In genomic region chr6:111650049-111650448, GRCh38 we compare ENCODE assay signal across 31 cellular contexts.
"Had no signal": no experiment of that assay in that cellular context is flagged by ENCODE, and none has a peak within 500 bp of the region (broad histone marks: within the 10 kb centered on the region; RNA-seq: fewer than 3 reads in every experiment).

No MANE protein-coding gene starts in this region.

- H3K27me3 ChIP-seq: ascending aorta, cardiac muscle cell had no signal

- H3K36me3 ChIP-seq: ascending aorta, cardiac muscle cell had no signal

- H3K9me3 ChIP-seq: ascending aorta had no signal

- H3K27ac ChIP-seq: ascending aorta, cardiac muscle cell, VCaP had no signal

- H3K4me3 ChIP-seq: ascending aorta, cardiac muscle cell had no signal

- DNase-seq: activated B cell treated with CpG ODN at 0.5 μM for 24 hours; activated CD4-positive, alpha-beta memory T cell treated with anti-CD3 and anti-CD28 coated beads, Interleukin-2, amount 10 ng/mL, durations not matched to agents 7 days and 5 days; activated CD4-positive, alpha-beta T cell treated with anti-CD3 and anti-CD28 coated beads for 4 hours; activated CD4-positive, alpha-beta T cell treated with anti-CD3 and anti-CD28 coated beads, Interleukin-2, amount 10 ng/mL, durations not matched to agents 24 days and 14 days; activated CD4-positive, alpha-beta T cell treated with anti-CD3 and anti-CD28 coated beads, Interleukin-2, amount 50 U/mL, for 1 hour; activated CD4-positive, alpha-beta T cell treated with anti-CD3 and anti-CD28 coated beads, Interleukin-2, amount 50 U/mL, for 4 hours; activated CD4-positive, CD25-positive, alpha-beta regulatory T cell treated with anti-CD3 and anti-CD28 coated beads, Interleukin-2, amount 50 U/mL, for 72 hours; activated CD8-positive, alpha-beta memory T cell treated with anti-CD3 and anti-CD28 coated beads for 24 hours; activated CD8-positive, alpha-beta memory T cell treated with anti-CD3 and anti-CD28 coated beads, Interleukin-2, amount 10 ng/mL, durations not matched to agents 7 days and 5 days; activated CD8-positive, alpha-beta memory T cell treated with anti-CD3 and anti-CD28 coated beads, Interleukin-2, amount 50 U/mL, for 48 hours; activated CD8-positive, alpha-beta T cell treated with anti-CD3 and anti-CD28 coated beads, Interleukin-2, amount 10 ng/mL, durations not matched to agents 7 days and 5 days; activated effector memory CD4-positive, alpha-beta T cell treated with Interleukin-2 at 50 U/mL for 16 hours; activated gamma-delta T cell; activated naive CD4-positive, alpha-beta T cell treated with anti-CD3 and anti-CD28 coated beads, Interleukin-2, amount 10 ng/mL, durations not matched to agents 7 days and 5 days; activated naive CD4-positive, alpha-beta T cell treated with Interleukin-2 at 50 U/mL for 16 hours; activated naive CD8-positive, alpha-beta T cell treated with anti-CD3 and anti-CD28 coated beads, Interleukin-2, amount 10 ng/mL, durations not matched to agents 7 days and 5 days; activated naive CD8-positive, alpha-beta T cell treated with anti-CD3 and anti-CD28 coated beads, Interleukin-2, amount 50 U/mL, for 24 hours; activated T-cell treated with anti-CD3 and anti-CD28 coated beads, Interleukin-2, amount 50 U/mL, for 24 hours; activated T-cell treated with anti-CD3 and anti-CD28 coated beads, Interleukin-2, amount 50 U/mL, for 48 hours; amygdala; anterior cingulate cortex; caudate nucleus; SW 1271; T-helper 1 cell; T-helper 2 cell; T-helper 9 cell had no signal

- ATAC-seq: activated CD8-positive, alpha-beta memory T cell treated with anti-CD3 and anti-CD28 coated beads, Interleukin-2, amount 10 ng/mL, durations not matched to agents 7 days and 5 days; activated CD8-positive, alpha-beta T cell treated with anti-CD3 and anti-CD28 coated beads, Interleukin-2, amount 10 ng/mL, durations not matched to agents 7 days and 5 days; activated naive CD8-positive, alpha-beta T cell treated with anti-CD3 and anti-CD28 coated beads, Interleukin-2, amount 50 U/mL, for 24 hours had no signal

- H3K4me1 ChIP-seq: ascending aorta had no signal

- FAIRE-seq: bronchial epithelial cell, TTC549 had no signal
